Comparison of ENCODE assay signal across 2 cellular contexts in genomic region chr11:16390826-16391225, GRCh38. TPM values are rescaled to one million over a fixed set of nuclear protein-coding genes. Genes with fewer than 3 reads are reported as not detected.
"Had no signal": no experiment of that assay in that cellular context is flagged by ENCODE, and none has a peak within 500 bp of the region (broad histone marks: within the 10 kb centered on the region; RNA-seq: fewer than 3 reads in every experiment).

No MANE protein-coding gene starts in this region.

RNA-seq across cellular contexts. Expression of gene SOX6, which starts 34.5 kb away (rescaled TPM):
- total RNA-seq: H1, H9 had no signal
